Comparison of ENCODE assay signal across 8 cellular contexts in the genomic region with DNA sequence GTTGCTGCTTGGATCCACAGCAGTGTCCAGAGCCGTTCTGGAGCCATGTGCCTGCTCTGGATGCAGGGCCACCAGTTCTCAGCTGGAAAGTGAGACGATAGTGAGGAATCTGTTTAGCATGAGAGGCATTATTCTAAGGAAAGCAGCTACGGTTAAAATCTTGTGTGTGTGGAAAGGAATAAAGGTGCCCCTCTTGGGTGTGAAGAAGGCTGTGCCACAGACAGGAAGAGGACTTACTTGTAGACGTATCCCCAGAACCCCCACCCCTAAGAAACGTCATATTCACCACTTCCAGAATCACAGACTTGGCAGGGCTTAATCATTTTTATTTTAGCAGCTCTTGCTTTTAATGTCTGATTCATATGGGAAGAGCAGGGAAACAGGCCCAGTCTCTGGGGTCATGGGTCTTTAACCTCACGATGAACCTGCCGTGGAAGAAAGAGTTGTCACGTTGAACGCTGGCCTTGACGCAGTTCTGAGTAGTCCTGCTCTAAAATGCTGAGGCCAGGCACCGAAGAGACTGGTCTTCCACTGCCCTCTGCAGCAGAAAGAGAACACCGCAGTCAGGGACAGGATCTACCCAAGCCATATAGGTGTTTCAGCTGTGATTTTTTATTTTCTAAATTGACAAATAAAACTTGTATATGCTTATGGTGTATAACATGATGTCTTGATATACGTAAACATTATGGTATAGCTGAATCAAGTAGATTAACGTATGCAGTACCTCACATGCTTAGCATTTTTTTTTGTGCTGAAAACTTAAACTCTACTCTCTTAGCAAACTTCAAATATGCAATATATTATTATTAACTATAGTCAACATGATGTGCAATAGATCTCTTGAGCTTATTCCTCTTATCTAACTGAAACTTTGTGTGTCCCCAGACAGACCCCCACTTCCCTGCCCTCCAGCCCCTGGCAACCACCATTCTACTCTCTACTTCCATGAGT. TPM values are rescaled to one million over a fixed set of nuclear protein-coding genes. Genes with fewer than 3 reads are reported as not detected.
DNase-seq lines count a peak whose midpoint lies in the region; ATAC-seq and FAIRE-seq lines count a peak whose summit lies in the region.

No MANE protein-coding gene starts in this region.

- peak; percentile 80 for ATAC-seq in central memory CD8-positive, alpha-beta T cell (replicated peaks; ENCODE audit: extremely low read depth, poor library complexity, severe bottlenecking)
- ATAC-seq in left colon (peak; percentile 100), HG02840 (IDR thresholded peaks at IDR 0.05; ENCODE audit: low FRiP score, unreplicated experiment) (no peak)

- peak overlapping the region; percentile 20 for H3K4me3 Mint-ChIP-seq in central memory CD8-positive, alpha-beta T cell

- H3K9me3 Mint-ChIP-seq in central memory CD8-positive, alpha-beta T cell, result no peaks in the 10 kb centered on the region

- H3K4me1 Mint-ChIP-seq in central memory CD8-positive, alpha-beta T cell, result no peaks in the 10 kb centered on the region

- peak; percentile 76 for DNase-seq in GM03348 (ENCODE audit: low spot score)
- peak; percentile 51 for DNase-seq in H4 (ENCODE audit: low spot score)
- peak; percentile 44 for DNase-seq in NCI-H1092 (lab: John Stamatoyannopoulos, UW)
- DNase-seq in central memory CD8-positive, alpha-beta T cell (ENCODE audit: low spot score in 2 of 2), result peak in 1 of 2 donors; percentile 12
- peak; percentile 55 for DNase-seq in left colon
- DNase-seq in stimulated activated CD4-positive, alpha-beta T cell treated with anti-CD3 and anti-CD28 coated beads, Interleukin-4, amount 100 ng/mL, for 1 hour, result peak; percentile 22

- intact Hi-C loops in left colon (cut with DNase I, micrococcal nuclease), result no loop called here

- no peak overlapping the region for H3K27ac Mint-ChIP-seq in central memory CD8-positive, alpha-beta T cell (ENCODE audit: low read depth)

- peak; percentile 11 for FAIRE-seq in TTC549 (lab: Jason Lieb, UNC)

- H3K27me3 Mint-ChIP-seq in central memory CD8-positive, alpha-beta T cell, result peaks cover 10% of the 10 kb centered on the region

- H3K36me3 Mint-ChIP-seq in central memory CD8-positive, alpha-beta T cell (ENCODE audit: insufficient read depth), result no peaks in the 10 kb centered on the region

RNA-seq across cellular contexts. Expression of a gene that starts 38.8 kb away (rescaled TPM):
- not detected in 2 replicates for total RNA-seq in H4 (2014; rRNA removed; shearing (Covaris generic))
- total RNA-seq in left colon, result under 1 TPM in 1 of 2 donors, not detected in 1; 0.39 TPM
